ENCODE assay signal across 8 cellular contexts in genomic region chr19:29690842-29691241, GRCh38. TPM values are rescaled to one million over a fixed set of nuclear protein-coding genes. Genes with fewer than 3 reads are reported as not detected.
DNase-seq lines count a peak whose midpoint lies in the region; ATAC-seq and TF ChIP-seq lines count a peak whose summit lies in the region.

No MANE protein-coding gene starts in this region.

- H3K27ac Mint-ChIP-seq in CD14-positive monocyte = no peak overlapping the region

- H3K9me2 ChIP-seq in PC-9 (ENCODE audit: insufficient read depth) = no peaks in the 10 kb centered on the region

- H3K9ac ChIP-seq in adipocyte (ENCODE audit: low read length) = no peak overlapping the region

- H3K9me3 ChIP-seq in PC-9 (ENCODE audit: insufficient read depth, low read depth) (peaks cover 4% of the 10 kb centered on the region), adipocyte (ENCODE audit: control insufficient read depth, low read length) (peaks cover 5% of the 10 kb centered on the region), right lobe of liver (peaks cover 0 to 4% (median 0%) of the 10 kb centered on the region in 4 donors)

- H3K36me3 ChIP-seq in PC-9 (ENCODE audit: low read depth) (no peaks in the 10 kb centered on the region), adipocyte (ENCODE audit: control insufficient read depth, insufficient read depth, low read length, severe bottlenecking) (no peaks in the 10 kb centered on the region), right lobe of liver (no peaks in the 10 kb centered on the region)

- no peak overlapping the region for H3K4me2 ChIP-seq in PC-9

- peak; percentile 51 for ATAC-seq in GM21619 (IDR thresholded peaks at IDR 0.05; ENCODE audit: unreplicated experiment)
- ATAC-seq in right lobe of liver = peak; percentile 32 to 66 (median 60)
- ATAC-seq in GM21381 (IDR thresholded peaks at IDR 0.05; ENCODE audit: unreplicated experiment) = no peak

- peak overlapping the region; percentile 76 for H2AFZ ChIP-seq in PC-9

- H3F3A ChIP-seq in PC-9 (ENCODE audit: insufficient read depth, low read depth) = peaks cover 2% of the 10 kb centered on the region; the same call in 1 of the 2 replicates

- H3K79me2 ChIP-seq in PC-9 (ENCODE audit: low read depth) = no peaks in the 10 kb centered on the region

- H3K27me3 Mint-ChIP-seq in CD14-positive monocyte (ENCODE audit: low read depth in 3 of 3) = peaks cover 3 to 6% (median 3%) of the 10 kb centered on the region in 3 donors

- H3K36me3 Mint-ChIP-seq in CD14-positive monocyte = no peaks in the 10 kb centered on the region

- TF ChIP-seq POLR2A in right lobe of liver (IDR thresholded peaks at IDR 0.05) = no peak

- intact Hi-C loops in CD14-positive monocyte (cut with micrococcal nuclease) (no loop called here), PC-9 (cut with micrococcal nuclease; ENCODE audit: unreplicated experiment) (loop anchor here (1.0 kb wide), 1 partner anchor 81 kb away; no protein-coding TSS in a partner anchor), right lobe of liver (cut with DNase I) (no loop called here)

- peaks cover 16% of the 10 kb centered on the region for H3K4me1 Mint-ChIP-seq in CD14-positive monocyte

- DNase-seq in CD14-positive monocyte (ENCODE audit: low spot score) (no peak), PC-9 (peak; percentile 40 to 53), adipocyte (ENCODE audit: low read depth) (peak; percentile 28), right lobe of liver (no peak), middle frontal gyrus (ENCODE audit: extremely low spot score, low spot score) (no peak), NCI-H1417 treated with DMSO at 0.1 percent for 48 hours (lab: John Stamatoyannopoulos, UW) (no peak)

- no peak overlapping the region for H3K4me3 ChIP-seq in PC-9
- no peak overlapping the region for H3K4me3 ChIP-seq in adipocyte (ENCODE audit: low read length)
- H3K4me3 ChIP-seq in right lobe of liver = no peak overlapping the region

- peaks cover 20% of the 10 kb centered on the region for H3K4me1 ChIP-seq in PC-9 (replicated peaks; ENCODE audit: insufficient read depth)
- peaks cover 34% of the 10 kb centered on the region for H3K4me1 ChIP-seq in adipocyte (ENCODE audit: control insufficient read depth, insufficient read depth, low read length)
- H3K4me1 ChIP-seq in right lobe of liver = peaks cover 0 to 5% (median 0%) of the 10 kb centered on the region in 4 donors

- 50% methylated on average over 2 of the region's 2 CpGs for WGBS in right lobe of liver (ENCODE audit: insufficient coverage, low coverage, low lambda C conversion rate, missing lambda C conversion rate)

- TF ChIP-seq CTCF in CD14-positive monocyte (IDR thresholded peaks at IDR 0.05) (peak; percentile 31), PC-9 (conservative IDR thresholded peaks at IDR 0.05) (peak; percentile 85), right lobe of liver (IDR thresholded peaks at IDR 0.05) (peak; percentile 39 to 49 (median 46))

- peaks cover 4 to 15% (median 11%) of the 10 kb centered on the region in 7 donors for H3K9me3 Mint-ChIP-seq in CD14-positive monocyte

- CTCF ChIA-PET in PC-9 (lab: Charles Lee) = no interaction called here

- H3K27ac ChIP-seq in PC-9 (peak overlapping the region; percentile 57; the same call in 1 of the 2 replicates), right lobe of liver (no peak overlapping the region)

- H3K4me3 Mint-ChIP-seq in CD14-positive monocyte = no peak overlapping the region

- POLR2A ChIA-PET in PC-9 (lab: Charles Lee; ENCODE audit: unreplicated experiment) = no interaction called here

- H4K20me1 ChIP-seq in PC-9 (ENCODE audit: insufficient read depth) = no peaks in the 10 kb centered on the region

- BruUV-seq in PC-9 (replicated peaks; lab: Mats Ljungman, UMichigan) = no TSS peak

- no peaks in the 10 kb centered on the region for H3K27me3 ChIP-seq in PC-9 (ENCODE audit: insufficient read depth, low read depth)
- no peaks in the 10 kb centered on the region for H3K27me3 ChIP-seq in adipocyte (replicated peaks; ENCODE audit: control insufficient read depth, insufficient read depth, low read length)
- H3K27me3 ChIP-seq in right lobe of liver = no peaks in the 10 kb centered on the region

RNA-seq across cellular contexts. Expression of gene C19orf12, which starts 24.2 kb away (rescaled TPM):
- polyA plus RNA-seq in CD14-positive monocyte = 1 to 10 TPM; 6.0 to 8.0 TPM
- total RNA-seq in PC-9 (2021) = 14.8 and 15.4 TPM in 2 replicates
- 10 to 100 TPM; 35.2 to 62.8 (median 52.4) TPM for total RNA-seq in right lobe of liver

RNA-seq across cellular contexts. Expression of gene PLEKHF1, which starts 25.6 kb away (rescaled TPM):
- polyA plus RNA-seq in CD14-positive monocyte = under 1 TPM; 0.11 to 0.26 TPM
- total RNA-seq in PC-9 (2021) (16.0 and 18.0 TPM in 2 replicates), right lobe of liver (10 to 100 TPM in 2 of 6 experiments, 1 to 10 TPM in 4; 5.6 to 13.8 (median 9.8) TPM)

Comparison
In these comparisons a context has a peak if more than half of its experiments do, and no peak if none do; other contexts are left out.
1. DNase-seq: peak in PC-9 (2 of 2) and adipocyte (single experiment); none in CD14-positive monocyte (single experiment), right lobe of liver (0 of 3), middle frontal gyrus (single experiment) and NCI-H1417 treated with DMSO at 0.1 percent for 48 hours (single experiment).
2. CTCF ChIP-seq: peak in every context shown above with its lines; median percentile 85 in PC-9; 46 in right lobe of liver; 31 in CD14-positive monocyte.